Comparison of ENCODE assay signal across 9 cellular contexts in genomic region chr7:28922618-28923331, GRCh38. TPM values are rescaled to one million over a fixed set of nuclear protein-coding genes. Genes with fewer than 3 reads are reported as not detected.
DNase-seq lines count a peak whose midpoint lies in the region; ATAC-seq, FAIRE-seq and TF ChIP-seq lines count a peak whose summit lies in the region.
"Had no signal": no experiment of that assay in that cellular context is flagged by ENCODE, and none has a peak within 500 bp of the region (broad histone marks: within the 10 kb centered on the region; RNA-seq: fewer than 3 reads in every experiment).

No MANE protein-coding gene starts in this region.

- H3K36me3 ChIP-seq in mucosa of descending colon (ENCODE audit: low read depth), result no peaks in the 10 kb centered on the region

- DNase-seq in DMS 273 (lab: John Stamatoyannopoulos, UW; ENCODE audit: unreplicated experiment), result peak; percentile 99
- DNase-seq in NCI-H82 (lab: John Stamatoyannopoulos, UW), result peak; percentile 93
- DNase-seq in activated CD8-positive, alpha-beta memory T cell treated with anti-CD3 and anti-CD28 coated beads for 48 hours (ENCODE audit: low read depth in 2 of 3, low spot score in 2 of 3), result peak in 2 of 3 experiments; percentile 18 to 40
- DNase-seq in mucosa of descending colon, result peak in 2 of 3 donors; percentile 59 to 84
- peak; percentile 78 for DNase-seq in stimulated activated CD8-positive, alpha-beta memory T cell treated with anti-CD3 and anti-CD28 coated beads, Interleukin-4, amount 100 ng/mL, for 48 hours

- no peak overlapping the region for H3K4me3 ChIP-seq in mucosa of descending colon

- no peaks in the 10 kb centered on the region for H3K4me1 ChIP-seq in mucosa of descending colon (ENCODE audit: low read depth)

- intact Hi-C loops in mucosa of descending colon (cut with DNase I, micrococcal nuclease), result loop anchor here (2.0 to 5.0 kb wide), 2 partner anchors 180 to 485 kb away; no protein-coding TSS in a partner anchor

- FAIRE-seq in endometrium (lab: Jason Lieb, UNC), result peak; percentile 77

- TF ChIP-seq CTCF in mucosa of descending colon (IDR thresholded peaks at IDR 0.05), result peak; percentile 45

- ATAC-seq in HG03159 (IDR thresholded peaks at IDR 0.05; ENCODE audit: unreplicated experiment) (peak; percentile 55), mucosa of descending colon (peak; percentile 68), GM19467 (IDR thresholded peaks at IDR 0.05; ENCODE audit: unreplicated experiment) (no peak)

- H3K9me3 ChIP-seq in mucosa of descending colon, result no peaks in the 10 kb centered on the region

RNA-seq across cellular contexts. Expression of gene TRIL, which starts 35.4 kb away (rescaled TPM):
- total RNA-seq in mucosa of descending colon, result 1 to 10 TPM in 2 of 3 donors, under 1 TPM in 1; 0.96 to 2.2 (median 1.5) TPM
- total RNA-seq: activated CD8-positive, alpha-beta memory T cell treated with anti-CD3 and anti-CD28 coated beads for 36 hours had no signal

Comparison
In these comparisons a context has a peak if more than half of its experiments do, and no peak if none do; other contexts are left out.
1. DNase-seq: peak in every context shown above with its lines; median percentile 99 in DMS 273; 93 in NCI-H82; 78 in stimulated activated CD8-positive, alpha-beta memory T cell treated with anti-CD3 and anti-CD28 coated beads, Interleukin-4, amount 100 ng/mL, for 48 hours; 72 in mucosa of descending colon; 29 in activated CD8-positive, alpha-beta memory T cell treated with anti-CD3 and anti-CD28 coated beads for 48 hours.